2 cellular contexts compared by ENCODE assay signal in the genomic region with DNA sequence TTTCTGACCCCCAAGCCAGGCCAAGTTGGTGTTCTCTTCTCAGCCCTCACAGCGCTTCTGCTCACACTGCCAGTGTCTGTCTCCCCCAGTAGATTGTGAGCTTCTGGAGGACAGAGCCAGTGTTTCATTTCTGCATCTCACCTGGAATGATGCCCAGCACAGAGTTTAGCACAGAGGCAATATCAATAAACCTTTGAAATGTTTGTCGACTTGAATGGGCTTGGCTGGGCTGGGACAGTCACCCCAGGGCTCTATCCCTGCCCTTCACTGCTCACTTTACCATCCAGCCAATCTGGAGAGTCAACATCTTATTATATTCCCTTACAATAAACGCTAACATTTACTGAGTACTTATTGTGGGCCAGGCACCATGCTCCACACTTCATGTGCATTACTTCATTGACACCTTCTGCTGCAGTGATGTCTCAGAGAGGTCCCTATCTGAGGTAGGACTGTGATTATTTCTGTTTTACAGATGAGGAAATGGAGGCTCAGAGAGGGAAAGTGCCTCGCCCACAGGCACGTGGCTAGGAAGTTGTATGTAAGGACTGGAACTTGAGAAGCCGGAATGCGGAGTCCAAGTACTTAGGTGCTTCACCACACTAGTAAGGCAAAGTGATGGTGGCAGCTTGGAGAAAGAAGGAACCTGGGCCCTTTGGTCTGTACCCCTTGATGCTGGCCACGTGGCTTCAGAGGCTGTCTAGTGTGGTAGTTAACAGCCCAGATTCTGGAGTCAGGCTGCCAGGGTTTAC.
TF ChIP-seq lines count a peak whose summit lies in the region.

No MANE protein-coding gene starts in this region.

TF ChIP-seq in WTC11, 78 proteins besides CTCF, POLR2A, EP300 and RAD21:
- TF ChIP-seq, protein P1, sequence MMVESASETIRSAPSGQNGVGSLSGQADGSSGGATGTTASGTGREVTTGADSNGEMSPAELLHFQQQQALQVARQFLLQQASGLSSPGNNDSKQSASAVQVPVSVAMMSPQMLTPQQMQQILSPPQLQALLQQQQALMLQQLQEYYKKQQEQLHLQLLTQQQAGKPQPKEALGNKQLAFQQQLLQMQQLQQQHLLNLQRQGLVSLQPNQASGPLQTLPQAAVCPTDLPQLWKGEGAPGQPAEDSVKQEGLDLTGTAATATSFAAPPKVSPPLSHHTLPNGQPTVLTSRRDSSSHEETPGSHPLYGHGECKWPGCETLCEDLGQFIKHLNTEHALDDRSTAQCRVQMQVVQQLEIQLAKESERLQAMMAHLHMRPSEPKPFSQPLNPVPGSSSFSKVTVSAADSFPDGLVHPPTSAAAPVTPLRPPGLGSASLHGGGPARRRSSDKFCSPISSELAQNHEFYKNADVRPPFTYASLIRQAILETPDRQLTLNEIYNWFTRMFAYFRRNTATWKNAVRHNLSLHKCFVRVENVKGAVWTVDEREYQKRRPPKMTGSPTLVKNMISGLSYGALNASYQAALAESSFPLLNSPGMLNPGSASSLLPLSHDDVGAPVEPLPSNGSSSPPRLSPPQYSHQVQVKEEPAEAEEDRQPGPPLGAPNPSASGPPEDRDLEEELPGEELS (CRISPR knock-in tag; IDR thresholded peaks at IDR 0.05): no peak
- TF ChIP-seq ATF1 (CRISPR knock-in tag; IDR thresholded peaks at IDR 0.05): no peak
- TF ChIP-seq NFE2L1 (CRISPR knock-in tag; IDR thresholded peaks at IDR 0.05): no peak
- TF ChIP-seq TEAD1 (CRISPR knock-in tag; IDR thresholded peaks at IDR 0.05): no peak
- TF ChIP-seq, protein P2, sequence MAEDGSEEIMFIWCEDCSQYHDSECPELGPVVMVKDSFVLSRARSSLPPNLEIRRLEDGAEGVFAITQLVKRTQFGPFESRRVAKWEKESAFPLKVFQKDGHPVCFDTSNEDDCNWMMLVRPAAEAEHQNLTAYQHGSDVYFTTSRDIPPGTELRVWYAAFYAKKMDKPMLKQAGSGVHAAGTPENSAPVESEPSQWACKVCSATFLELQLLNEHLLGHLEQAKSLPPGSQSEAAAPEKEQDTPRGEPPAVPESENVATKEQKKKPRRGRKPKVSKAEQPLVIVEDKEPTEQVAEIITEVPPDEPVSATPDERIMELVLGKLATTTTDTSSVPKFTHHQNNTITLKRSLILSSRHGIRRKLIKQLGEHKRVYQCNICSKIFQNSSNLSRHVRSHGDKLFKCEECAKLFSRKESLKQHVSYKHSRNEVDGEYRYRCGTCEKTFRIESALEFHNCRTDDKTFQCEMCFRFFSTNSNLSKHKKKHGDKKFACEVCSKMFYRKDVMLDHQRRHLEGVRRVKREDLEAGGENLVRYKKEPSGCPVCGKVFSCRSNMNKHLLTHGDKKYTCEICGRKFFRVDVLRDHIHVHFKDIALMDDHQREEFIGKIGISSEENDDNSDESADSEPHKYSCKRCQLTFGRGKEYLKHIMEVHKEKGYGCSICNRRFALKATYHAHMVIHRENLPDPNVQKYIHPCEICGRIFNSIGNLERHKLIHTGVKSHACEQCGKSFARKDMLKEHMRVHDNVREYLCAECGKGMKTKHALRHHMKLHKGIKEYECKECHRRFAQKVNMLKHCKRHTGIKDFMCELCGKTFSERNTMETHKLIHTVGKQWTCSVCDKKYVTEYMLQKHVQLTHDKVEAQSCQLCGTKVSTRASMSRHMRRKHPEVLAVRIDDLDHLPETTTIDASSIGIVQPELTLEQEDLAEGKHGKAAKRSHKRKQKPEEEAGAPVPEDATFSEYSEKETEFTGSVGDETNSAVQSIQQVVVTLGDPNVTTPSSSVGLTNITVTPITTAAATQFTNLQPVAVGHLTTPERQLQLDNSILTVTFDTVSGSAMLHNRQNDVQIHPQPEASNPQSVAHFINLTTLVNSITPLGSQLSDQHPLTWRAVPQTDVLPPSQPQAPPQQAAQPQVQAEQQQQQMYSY (CRISPR knock-in tag; IDR thresholded peaks at IDR 0.05): peak; percentile 78

TF ChIP-seq in H1, 55 proteins besides CTCF, POLR2A, EP300 and RAD21:
- TF ChIP-seq SIN3A (conservative IDR thresholded peaks at IDR 0.05 in 1 of 2, IDR thresholded peaks at IDR 0.05 in 1 of 2; ENCODE audit: low read depth in 1 of 2, low read length in 2 of 2) (no peak), CHD2 (IDR thresholded peaks at IDR 0.05; ENCODE audit: low read length) (no peak), KDM5A (IDR thresholded peaks at IDR 0.05; ENCODE audit: low read length) (no peak), NRF1 (IDR thresholded peaks at IDR 0.05; ENCODE audit: low read depth, low read length) (no peak)
- TF ChIP-seq, protein P3, sequence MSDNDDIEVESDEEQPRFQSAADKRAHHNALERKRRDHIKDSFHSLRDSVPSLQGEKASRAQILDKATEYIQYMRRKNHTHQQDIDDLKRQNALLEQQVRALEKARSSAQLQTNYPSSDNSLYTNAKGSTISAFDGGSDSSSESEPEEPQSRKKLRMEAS (IDR thresholded peaks at IDR 0.05): peak; percentile 31; the same call in 1 of the 2 replicates
- TF ChIP-seq, protein P4, sequence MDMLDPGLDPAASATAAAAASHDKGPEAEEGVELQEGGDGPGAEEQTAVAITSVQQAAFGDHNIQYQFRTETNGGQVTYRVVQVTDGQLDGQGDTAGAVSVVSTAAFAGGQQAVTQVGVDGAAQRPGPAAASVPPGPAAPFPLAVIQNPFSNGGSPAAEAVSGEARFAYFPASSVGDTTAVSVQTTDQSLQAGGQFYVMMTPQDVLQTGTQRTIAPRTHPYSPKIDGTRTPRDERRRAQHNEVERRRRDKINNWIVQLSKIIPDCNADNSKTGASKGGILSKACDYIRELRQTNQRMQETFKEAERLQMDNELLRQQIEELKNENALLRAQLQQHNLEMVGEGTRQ (IDR thresholded peaks at IDR 0.05; ENCODE audit: low read length): no peak
- TF ChIP-seq, protein P5, sequence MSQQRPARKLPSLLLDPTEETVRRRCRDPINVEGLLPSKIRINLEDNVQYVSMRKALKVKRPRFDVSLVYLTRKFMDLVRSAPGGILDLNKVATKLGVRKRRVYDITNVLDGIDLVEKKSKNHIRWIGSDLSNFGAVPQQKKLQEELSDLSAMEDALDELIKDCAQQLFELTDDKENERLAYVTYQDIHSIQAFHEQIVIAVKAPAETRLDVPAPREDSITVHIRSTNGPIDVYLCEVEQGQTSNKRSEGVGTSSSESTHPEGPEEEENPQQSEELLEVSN (IDR thresholded peaks at IDR 0.05): peak; percentile 55; the same call in 1 of the 2 replicates
- TF ChIP-seq, protein P6, sequence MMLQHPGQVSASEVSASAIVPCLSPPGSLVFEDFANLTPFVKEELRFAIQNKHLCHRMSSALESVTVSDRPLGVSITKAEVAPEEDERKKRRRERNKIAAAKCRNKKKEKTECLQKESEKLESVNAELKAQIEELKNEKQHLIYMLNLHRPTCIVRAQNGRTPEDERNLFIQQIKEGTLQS (IDR thresholded peaks at IDR 0.05; ENCODE audit: insufficient read depth, low read depth, low read length): no peak
